9 cellular contexts compared by ENCODE assay signal in the genomic region with DNA sequence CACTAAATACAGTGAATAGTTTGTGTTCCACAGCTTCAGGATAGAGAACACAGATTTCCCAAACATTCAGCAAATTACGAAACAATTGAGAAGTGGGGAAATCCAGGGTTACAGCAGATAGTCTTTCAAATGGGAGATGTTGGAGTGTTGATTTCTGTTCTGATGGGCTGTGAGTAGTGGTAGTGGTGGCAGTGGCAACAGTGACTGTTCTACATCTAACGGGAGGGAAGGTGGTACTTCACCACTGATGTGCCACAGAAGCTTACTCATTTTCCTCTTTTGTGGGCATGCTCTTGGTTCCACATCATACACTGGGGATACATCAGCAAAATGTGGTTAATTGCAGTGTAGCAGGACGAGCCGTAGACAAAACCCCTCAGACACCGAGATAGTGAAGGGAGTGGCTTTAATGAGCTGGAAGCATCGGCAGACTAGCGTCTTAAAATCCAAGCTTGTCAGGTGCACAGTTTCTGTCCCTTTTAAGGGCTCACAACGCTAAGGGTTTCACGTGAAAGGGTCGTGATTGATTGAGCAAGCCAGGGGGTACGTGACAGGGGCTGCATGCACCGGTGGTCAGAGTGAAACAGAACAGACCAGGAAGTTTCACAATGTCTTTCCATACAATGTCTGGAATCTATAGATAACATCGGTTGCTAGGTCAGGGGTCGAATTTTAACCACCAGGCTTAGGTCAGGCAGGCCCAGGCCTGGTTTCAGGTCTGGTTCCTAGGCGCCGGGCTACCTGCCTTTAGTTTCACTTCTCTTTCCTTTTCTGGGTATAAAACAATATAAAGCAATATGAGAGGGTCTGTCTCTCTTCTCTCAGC.
DNase-seq lines count a peak whose midpoint lies in the region; ATAC-seq lines count a peak whose summit lies in the region.
"Had no signal": no experiment of that assay in that cellular context is flagged by ENCODE, and none has a peak within 500 bp of the region (broad histone marks: within the 10 kb centered on the region; RNA-seq: fewer than 3 reads in every experiment).

No MANE protein-coding gene starts in this region.

- H3K9me3 Mint-ChIP-seq in activated naive CD8-positive, alpha-beta T cell (ENCODE audit: low read depth) = no peaks in the 10 kb centered on the region

- no peaks in the 10 kb centered on the region for H3K36me3 Mint-ChIP-seq in activated naive CD8-positive, alpha-beta T cell

- DNase-seq in NCI-H69 (lab: John Stamatoyannopoulos, UW) (no peak), DMS79 (lab: John Stamatoyannopoulos, UW) (no peak), superior temporal gyrus (ENCODE audit: extremely low spot score) (no peak)
- no peak for DNase-seq in activated CD4-positive, CD25-positive, alpha-beta regulatory T cell treated with anti-CD3 and anti-CD28 coated beads, Interleukin-2, amount 50 U/mL, for 72 hours
- DNase-seq: colonic mucosa had no signal

- peak overlapping the region; percentile 68 for H3K4me3 Mint-ChIP-seq in activated naive CD8-positive, alpha-beta T cell

- H3K4me3 ChIP-seq in GM08714 (ENCODE audit: low read length) = peak overlapping the region; percentile 40; the same call in 1 of the 2 replicates
- H3K4me3 ChIP-seq: colonic mucosa had no signal

- H3K27me3 Mint-ChIP-seq in activated naive CD8-positive, alpha-beta T cell = no peaks in the 10 kb centered on the region

- ATAC-seq in GM19467 (IDR thresholded peaks at IDR 0.05; ENCODE audit: unreplicated experiment) (peak; percentile 53), HG03439 (IDR thresholded peaks at IDR 0.05; ENCODE audit: unreplicated experiment) (peak; percentile 61)

- peaks cover 13% of the 10 kb centered on the region for H3K4me1 Mint-ChIP-seq in activated naive CD8-positive, alpha-beta T cell (ENCODE audit: low read depth)

- H3K27ac Mint-ChIP-seq in activated naive CD8-positive, alpha-beta T cell = peak overlapping the region; percentile 7
